18 cellular contexts compared by ENCODE assay signal in the genomic region with DNA sequence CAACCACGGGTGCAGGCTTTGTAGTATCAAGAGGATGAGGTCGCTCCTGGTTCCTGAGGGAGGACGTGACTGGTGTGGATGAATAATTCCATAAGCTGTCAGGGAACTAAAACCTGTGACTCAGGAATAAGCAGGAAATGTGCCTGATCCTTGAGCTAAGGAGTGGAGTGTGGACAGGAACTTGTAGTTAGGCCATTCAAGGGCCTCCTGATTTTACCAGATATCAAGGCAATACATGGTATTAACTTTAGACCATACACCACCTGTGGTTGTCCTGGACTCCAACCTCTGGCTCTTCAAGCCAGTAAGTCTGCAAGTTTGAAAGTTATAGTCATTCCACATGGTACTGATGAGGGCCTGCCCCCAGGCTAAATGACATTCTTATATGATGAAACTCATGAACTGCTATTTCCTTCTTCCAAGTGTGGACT. TPM values are rescaled to one million over a fixed set of nuclear protein-coding genes. Genes with fewer than 3 reads are reported as not detected.
A peak's percentile ranks its signal among the peaks of the same experiment; 100 is the strongest.
DNase-seq lines count a peak whose midpoint lies in the region; ATAC-seq and TF ChIP-seq lines count a peak whose summit lies in the region.
"Had no signal": no experiment of that assay in that cellular context is flagged by ENCODE, and none has a peak within 500 bp of the region (broad histone marks: within the 10 kb centered on the region; RNA-seq: fewer than 3 reads in every experiment).

No MANE protein-coding gene starts in this region.

- peaks cover 4 to 6% of the 10 kb centered on the region in 2 donors for H3K9me3 Mint-ChIP-seq in activated naive CD4-positive, alpha-beta T cell treated with anti-CD3 and anti-CD28 coated beads, Interleukin-2, amount 50 U/mL, for 72 hours
- H3K9me3 Mint-ChIP-seq: activated CD4-positive, alpha-beta memory T cell treated with anti-CD3 and anti-CD28 coated beads for 36 hours; activated T-helper 2 cell treated with anti-CD3 and anti-CD28 coated beads, Interferon-gamma antibody, Interleukin-2, Interleukin-4, amounts not matched to agents 10 μg/mL and 5 μg/mL and 100 μg/mL, durations not matched to agents 14 hours and 24 hours and 36 hours; natural killer cell treated with Interleukin-12 subunit alpha and Interleukin-12 subunit beta and Interleukin-15 and Interleukin-18, amount 100 ng/mL, for 72 hours had no signal

- H3K27me3 ChIP-seq in PC-3 (ENCODE audit: low read length) (no peaks in the 10 kb centered on the region), H7 (ENCODE audit: control insufficient read depth, insufficient read depth, low read length) (no peaks in the 10 kb centered on the region)

- H3K9me2 ChIP-seq in PC-3 (replicated peaks; ENCODE audit: low read length), result no peaks in the 10 kb centered on the region

- H3K9me3 ChIP-seq in PC-3 (ENCODE audit: low read length), result no peaks in the 10 kb centered on the region

- H3K4me2 ChIP-seq in PC-3 (ENCODE audit: low read length), result peak overlapping the region; percentile 55

- DNase-seq in Daoy (ENCODE audit: low read depth) (peak; percentile 60), PC-3 (peak; percentile 79), choroid plexus epithelial cell (ENCODE audit: low read depth) (peak; percentile 24), kidney tubule cell (ENCODE audit: low spot score) (peak; percentile 92), H7 (no peak), NCI-H2171 (lab: John Stamatoyannopoulos, UW) (no peak), Right ventricle myocardium inferior (ENCODE audit: missing footprints) (no peak)
- DNase-seq in activated naive CD4-positive, alpha-beta T cell treated with anti-CD3 and anti-CD28 coated beads, Interleukin-2, amount 50 U/mL, for 72 hours (ENCODE audit: low spot score in 2 of 2), result no peak
- DNase-seq: activated CD4-positive, alpha-beta memory T cell treated with anti-CD3 and anti-CD28 coated beads for 36 hours; endodermal cell; H9; hippocampal formation; NCI-H1105; NCI-H510A; right cardiac atrium; stimulated activated naive CD8-positive, alpha-beta T cell treated with anti-CD3 and anti-CD28 coated beads, Interleukin-15, Interleukin-2, amounts not matched to agents 100 U/mL and 50 U/mL, for 24 hours had no signal

- POLR2A ChIA-PET in PC-3 (lab: Charles Lee; ENCODE audit: unreplicated experiment), result no interaction called here

- no peak overlapping the region for H3K27ac Mint-ChIP-seq in activated naive CD4-positive, alpha-beta T cell treated with anti-CD3 and anti-CD28 coated beads, Interleukin-2, amount 50 U/mL, for 72 hours
- H3K27ac Mint-ChIP-seq: activated CD4-positive, alpha-beta memory T cell treated with anti-CD3 and anti-CD28 coated beads for 36 hours; activated T-helper 2 cell treated with anti-CD3 and anti-CD28 coated beads, Interferon-gamma antibody, Interleukin-2, Interleukin-4, amounts not matched to agents 10 μg/mL and 5 μg/mL and 100 μg/mL, durations not matched to agents 14 hours and 24 hours and 36 hours; endodermal cell; H9; natural killer cell treated with Interleukin-12 subunit alpha and Interleukin-12 subunit beta and Interleukin-15 and Interleukin-18, amount 100 ng/mL, for 72 hours had no signal

- H3K79me2 ChIP-seq in PC-3 (ENCODE audit: low read length), result no peaks in the 10 kb centered on the region

- CTCF ChIA-PET in PC-3 (lab: Charles Lee), result interaction anchor here (0.7 kb wide), 1 partner anchor 104 kb away, joined by 4 read pairs; no protein-coding TSS in a partner anchor

- no peaks in the 10 kb centered on the region for H3K36me3 ChIP-seq in PC-3 (ENCODE audit: low read depth, low read length)
- H3K36me3 ChIP-seq in H7 (replicated peaks; ENCODE audit: control insufficient read depth, insufficient read depth, low read length), result no peaks in the 10 kb centered on the region

- TF ChIP-seq CTCF in PC-3 (conservative IDR thresholded peaks at IDR 0.05; ENCODE audit: low read depth, low read length) (no peak), choroid plexus epithelial cell (conservative IDR thresholded peaks at IDR 0.05; ENCODE audit: low read depth, low read length) (no peak)

- ATAC-seq in PC-3 (peak; percentile 82), Right ventricle myocardium inferior (no peak)
- ATAC-seq in activated naive CD4-positive, alpha-beta T cell treated with anti-CD3 and anti-CD28 coated beads, Interleukin-2, amount 50 U/mL, for 72 hours, result no peak
- ATAC-seq: natural killer cell treated with Interleukin-12 subunit alpha and Interleukin-12 subunit beta and Interleukin-15 and Interleukin-18, amount 100 ng/mL, for 72 hours; right cardiac atrium; stimulated activated naive CD8-positive, alpha-beta T cell treated with anti-CD3 and anti-CD28 coated beads, Interleukin-15, Interleukin-2, amounts not matched to agents 100 U/mL and 50 U/mL, for 24 hours had no signal

- no peak overlapping the region for H3K9ac ChIP-seq in PC-3 (ENCODE audit: low read length)

- H3K4me1 ChIP-seq in PC-3 (ENCODE audit: insufficient read depth, low read length), result peaks cover 24% of the 10 kb centered on the region

- BruUV-seq in PC-3 (replicated peaks; lab: Mats Ljungman, UMichigan), result no TSS peak

- H2AFZ ChIP-seq in PC-3 (ENCODE audit: low read length), result peak overlapping the region; percentile 77

- H3K27ac ChIP-seq in PC-3 (ENCODE audit: low read length), result peak overlapping the region; percentile 82

- H3K36me3 Mint-ChIP-seq in activated naive CD4-positive, alpha-beta T cell treated with anti-CD3 and anti-CD28 coated beads, Interleukin-2, amount 50 U/mL, for 72 hours, result peaks cover 7 to 22% of the 10 kb centered on the region in 2 donors

- peaks cover 13% of the 10 kb centered on the region for H3F3A ChIP-seq in PC-3 (ENCODE audit: low read length, unreplicated experiment)

- H3K4me3 ChIP-seq in PC-3 (ENCODE audit: low read length) (no peak overlapping the region), choroid plexus epithelial cell (ENCODE audit: low read depth, low read length) (no peak overlapping the region), H7 (ENCODE audit: insufficient read depth, low read depth, low read length) (no peak overlapping the region)

- no peaks in the 10 kb centered on the region for H4K20me1 ChIP-seq in PC-3 (ENCODE audit: low read length)

- intact Hi-C loops in PC-3 (cut with micrococcal nuclease), result no loop called here
- intact Hi-C loops in Right ventricle myocardium inferior (cut with DNase I), result no loop called here

RNA-seq across cellular contexts. Expression of a gene that starts 12.1 kb away (rescaled TPM):
- total RNA-seq in Daoy (2014; rRNA removed; shearing (Covaris generic)), result 5.8 and 10.1 TPM in 2 replicates
- total RNA-seq in PC-3 (2014; rRNA removed), result 12.4 and 17.3 TPM in 2 replicates
- 12.0 and 16.9 TPM in 2 replicates for total RNA-seq in H7 (2014; rRNA removed; shearing (Covaris generic))
- total RNA-seq in activated naive CD4-positive, alpha-beta T cell treated with anti-CD3 and anti-CD28 coated beads, Interleukin-2, amount 50 U/mL, for 72 hours, result 10 to 100 TPM; 18.8 to 21.3 TPM
- 6.5 TPM for total RNA-seq in Right ventricle myocardium inferior

RNA-seq across cellular contexts. Expression of a gene that starts 48.4 kb away (rescaled TPM):
- total RNA-seq in Daoy (2014; rRNA removed; shearing (Covaris generic)), result 7.0 and 15.9 TPM in 2 replicates
- total RNA-seq in PC-3 (2014; rRNA removed), result 21.2 and 31.5 TPM in 2 replicates
- 17.0 and 19.7 TPM in 2 replicates for total RNA-seq in H7 (2014; rRNA removed; shearing (Covaris generic))
- total RNA-seq in activated naive CD4-positive, alpha-beta T cell treated with anti-CD3 and anti-CD28 coated beads, Interleukin-2, amount 50 U/mL, for 72 hours, result 10 to 100 TPM; 22.1 to 34.1 TPM
- 10.6 TPM for total RNA-seq in Right ventricle myocardium inferior

Comparison
In these comparisons a context has a peak if more than half of its experiments do, and no peak if none do; other contexts are left out.
1. DNase-seq: peak in Daoy (single experiment), PC-3 (single experiment), choroid plexus epithelial cell (single experiment) and kidney tubule cell (single experiment); none in H7 (single experiment), NCI-H2171 (single experiment), activated naive CD4-positive, alpha-beta T cell treated with anti-CD3 and anti-CD28 coated beads, Interleukin-2, amount 50 U/mL, for 72 hours (0 of 2) and Right ventricle myocardium inferior (single experiment).